Comparison of ENCODE assay signal across 1 cellular context in genomic region chr1:161766102-161766981, GRCh38.
A peak's percentile ranks its signal among the peaks of the same experiment; 100 is the strongest.
TF ChIP-seq lines count a peak whose summit lies in the region.

Gene ATF6, plus strand, starts transcription at chr1:161766320. Its CDS starts 41 bp downstream, at chr1:161766361.

TF ChIP-seq in IMR-90, 13 proteins besides CTCF, POLR2A, EP300 and RAD21 (continued from another document):
- TF ChIP-seq, protein P1, sequence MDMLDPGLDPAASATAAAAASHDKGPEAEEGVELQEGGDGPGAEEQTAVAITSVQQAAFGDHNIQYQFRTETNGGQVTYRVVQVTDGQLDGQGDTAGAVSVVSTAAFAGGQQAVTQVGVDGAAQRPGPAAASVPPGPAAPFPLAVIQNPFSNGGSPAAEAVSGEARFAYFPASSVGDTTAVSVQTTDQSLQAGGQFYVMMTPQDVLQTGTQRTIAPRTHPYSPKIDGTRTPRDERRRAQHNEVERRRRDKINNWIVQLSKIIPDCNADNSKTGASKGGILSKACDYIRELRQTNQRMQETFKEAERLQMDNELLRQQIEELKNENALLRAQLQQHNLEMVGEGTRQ (IDR thresholded peaks at IDR 0.05; ENCODE audit: low read depth, low read length), result peak; percentile 27; the same call in 1 of the 2 replicates
TF ChIP-seq in IMR-90: peak in this region for 8.
